Comparison of ENCODE assay signal across 2 cellular contexts in the genomic region with DNA sequence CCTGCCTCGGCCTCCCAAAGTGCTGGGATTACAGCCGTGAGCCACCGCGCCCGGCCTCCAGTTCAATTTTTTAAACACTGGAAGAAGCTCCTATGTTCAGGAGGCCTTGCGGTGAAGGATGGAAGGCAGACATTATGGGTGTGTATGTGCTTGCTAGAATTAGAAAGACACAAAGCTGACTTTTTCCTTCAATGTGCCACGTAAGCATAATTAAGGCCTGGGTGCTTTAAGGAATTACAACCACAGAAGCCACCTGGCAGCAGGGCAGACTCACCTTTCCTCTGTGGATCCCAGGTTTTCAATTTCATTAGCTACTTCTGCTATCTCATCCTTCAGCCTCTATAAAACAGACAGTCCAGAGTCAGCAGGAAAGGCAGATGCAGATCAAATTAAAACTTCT.
TF ChIP-seq lines count a peak whose summit lies in the region.

No MANE protein-coding gene starts in this region.

TF ChIP-seq in SK-N-SH, 30 proteins besides CTCF, POLR2A, EP300 and RAD21 (continued from another document):
- TF ChIP-seq, protein P1, sequence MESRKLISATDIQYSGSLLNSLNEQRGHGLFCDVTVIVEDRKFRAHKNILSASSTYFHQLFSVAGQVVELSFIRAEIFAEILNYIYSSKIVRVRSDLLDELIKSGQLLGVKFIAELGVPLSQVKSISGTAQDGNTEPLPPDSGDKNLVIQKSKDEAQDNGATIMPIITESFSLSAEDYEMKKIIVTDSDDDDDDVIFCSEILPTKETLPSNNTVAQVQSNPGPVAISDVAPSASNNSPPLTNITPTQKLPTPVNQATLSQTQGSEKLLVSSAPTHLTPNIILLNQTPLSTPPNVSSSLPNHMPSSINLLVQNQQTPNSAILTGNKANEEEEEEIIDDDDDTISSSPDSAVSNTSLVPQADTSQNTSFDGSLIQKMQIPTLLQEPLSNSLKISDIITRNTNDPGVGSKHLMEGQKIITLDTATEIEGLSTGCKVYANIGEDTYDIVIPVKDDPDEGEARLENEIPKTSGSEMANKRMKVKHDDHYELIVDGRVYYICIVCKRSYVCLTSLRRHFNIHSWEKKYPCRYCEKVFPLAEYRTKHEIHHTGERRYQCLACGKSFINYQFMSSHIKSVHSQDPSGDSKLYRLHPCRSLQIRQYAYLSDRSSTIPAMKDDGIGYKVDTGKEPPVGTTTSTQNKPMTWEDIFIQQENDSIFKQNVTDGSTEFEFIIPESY (IDR thresholded peaks at IDR 0.05; ENCODE audit: borderline replicate concordance, low read depth): no peak
- TF ChIP-seq, protein P2, sequence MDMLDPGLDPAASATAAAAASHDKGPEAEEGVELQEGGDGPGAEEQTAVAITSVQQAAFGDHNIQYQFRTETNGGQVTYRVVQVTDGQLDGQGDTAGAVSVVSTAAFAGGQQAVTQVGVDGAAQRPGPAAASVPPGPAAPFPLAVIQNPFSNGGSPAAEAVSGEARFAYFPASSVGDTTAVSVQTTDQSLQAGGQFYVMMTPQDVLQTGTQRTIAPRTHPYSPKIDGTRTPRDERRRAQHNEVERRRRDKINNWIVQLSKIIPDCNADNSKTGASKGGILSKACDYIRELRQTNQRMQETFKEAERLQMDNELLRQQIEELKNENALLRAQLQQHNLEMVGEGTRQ (IDR thresholded peaks at IDR 0.05; ENCODE audit: borderline replicate concordance, low read depth, low read length): no peak
- TF ChIP-seq FOXJ3 (CRISPR knock-in tag; IDR thresholded peaks at IDR 0.05) (no peak), YY1 (IDR thresholded peaks at IDR 0.05; ENCODE audit: low read depth) (no peak)

TF ChIP-seq in SK-N-SH treated with all-trans-retinoic acid at 6 μM for 48 hours, 23 proteins besides CTCF, POLR2A, EP300 and RAD21 (continued from another document):
- TF ChIP-seq, protein P3, sequence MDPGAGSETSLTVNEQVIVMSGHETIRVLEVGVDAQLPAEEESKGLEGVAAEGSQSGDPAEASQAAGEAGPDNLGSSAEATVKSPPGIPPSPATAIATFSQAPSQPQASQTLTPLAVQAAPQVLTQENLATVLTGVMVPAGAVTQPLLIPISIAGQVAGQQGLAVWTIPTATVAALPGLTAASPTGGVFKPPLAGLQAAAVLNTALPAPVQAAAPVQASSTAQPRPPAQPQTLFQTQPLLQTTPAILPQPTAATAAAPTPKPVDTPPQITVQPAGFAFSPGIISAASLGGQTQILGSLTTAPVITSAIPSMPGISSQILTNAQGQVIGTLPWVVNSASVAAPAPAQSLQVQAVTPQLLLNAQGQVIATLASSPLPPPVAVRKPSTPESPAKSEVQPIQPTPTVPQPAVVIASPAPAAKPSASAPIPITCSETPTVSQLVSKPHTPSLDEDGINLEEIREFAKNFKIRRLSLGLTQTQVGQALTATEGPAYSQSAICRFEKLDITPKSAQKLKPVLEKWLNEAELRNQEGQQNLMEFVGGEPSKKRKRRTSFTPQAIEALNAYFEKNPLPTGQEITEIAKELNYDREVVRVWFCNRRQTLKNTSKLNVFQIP (CRISPR knock-in tag; IDR thresholded peaks at IDR 0.05; ENCODE audit: borderline replicate concordance, low read depth): no peak
- no peak for TF ChIP-seq BACH2 (CRISPR knock-in tag; IDR thresholded peaks at IDR 0.05; ENCODE audit: borderline replicate concordance)
- TF ChIP-seq CSDC2 (CRISPR knock-in tag; IDR thresholded peaks at IDR 0.05): no peak
- TF ChIP-seq GLIS3 (CRISPR knock-in tag; IDR thresholded peaks at IDR 0.05): no peak
- TF ChIP-seq, protein P4, sequence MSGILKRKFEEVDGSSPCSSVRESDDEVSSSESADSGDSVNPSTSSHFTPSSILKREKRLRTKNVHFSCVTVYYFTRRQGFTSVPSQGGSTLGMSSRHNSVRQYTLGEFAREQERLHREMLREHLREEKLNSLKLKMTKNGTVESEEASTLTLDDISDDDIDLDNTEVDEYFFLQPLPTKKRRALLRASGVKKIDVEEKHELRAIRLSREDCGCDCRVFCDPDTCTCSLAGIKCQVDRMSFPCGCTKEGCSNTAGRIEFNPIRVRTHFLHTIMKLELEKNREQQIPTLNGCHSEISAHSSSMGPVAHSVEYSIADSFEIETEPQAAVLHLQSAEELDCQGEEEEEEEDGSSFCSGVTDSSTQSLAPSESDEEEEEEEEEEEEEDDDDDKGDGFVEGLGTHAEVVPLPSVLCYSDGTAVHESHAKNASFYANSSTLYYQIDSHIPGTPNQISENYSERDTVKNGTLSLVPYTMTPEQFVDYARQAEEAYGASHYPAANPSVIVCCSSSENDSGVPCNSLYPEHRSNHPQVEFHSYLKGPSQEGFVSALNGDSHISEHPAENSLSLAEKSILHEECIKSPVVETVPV (CRISPR knock-in tag; IDR thresholded peaks at IDR 0.05): no peak
- TF ChIP-seq TOX (CRISPR knock-in tag; IDR thresholded peaks at IDR 0.05; ENCODE audit: borderline replicate concordance): no peak
